13 cellular contexts compared by ENCODE assay signal in genomic region chr3:120369000-120369399, GRCh38. TPM values are rescaled to one million over a fixed set of nuclear protein-coding genes. Genes with fewer than 3 reads are reported as not detected.
DNase-seq lines count a peak whose midpoint lies in the region; ATAC-seq lines count a peak whose summit lies in the region.
"Had no signal": no experiment of that assay in that cellular context is flagged by ENCODE, and none has a peak within 500 bp of the region (broad histone marks: within the 10 kb centered on the region; RNA-seq: fewer than 3 reads in every experiment).

No MANE protein-coding gene starts in this region.

- no peaks in the 10 kb centered on the region for H3K36me3 Mint-ChIP-seq in activated T-cell treated with anti-CD3 and anti-CD28 coated beads, Interleukin-2, amount 50 U/mL, for 72 hours (ENCODE audit: insufficient read depth in 2 of 2)
- H3K36me3 Mint-ChIP-seq: type B pancreatic cell had no signal

- peaks cover 32% of the 10 kb centered on the region for H3K27me3 Mint-ChIP-seq in activated T-cell treated with anti-CD3 and anti-CD28 coated beads, Interleukin-2, amount 50 U/mL, for 72 hours (ENCODE audit: low read depth)

- H3K9me3 Mint-ChIP-seq in activated T-cell treated with anti-CD3 and anti-CD28 coated beads, Interleukin-2, amount 50 U/mL, for 72 hours: peaks cover 0 to 2% of the 10 kb centered on the region in 2 donors
- H3K9me3 Mint-ChIP-seq: type B pancreatic cell had no signal

- H3K27ac Mint-ChIP-seq in activated T-cell treated with anti-CD3 and anti-CD28 coated beads, Interleukin-2, amount 50 U/mL, for 72 hours: no peak overlapping the region
- H3K27ac Mint-ChIP-seq: type B pancreatic cell had no signal

- ATAC-seq in GM18517 (IDR thresholded peaks at IDR 0.05; ENCODE audit: unreplicated experiment) (peak; percentile 88), GM21526 (IDR thresholded peaks at IDR 0.05; ENCODE audit: low FRiP score, unreplicated experiment) (peak; percentile 66), HG03097 (IDR thresholded peaks at IDR 0.05; ENCODE audit: low FRiP score, unreplicated experiment) (peak; percentile 97), esophagus mucosa (no peak)
- no peak for ATAC-seq in activated T-cell treated with anti-CD3 and anti-CD28 coated beads, Interleukin-2, amount 50 U/mL, for 72 hours (replicated peaks in 1 of 2)
- ATAC-seq: left colon had no signal

- no peak overlapping the region for H3K4me3 Mint-ChIP-seq in activated T-cell treated with anti-CD3 and anti-CD28 coated beads, Interleukin-2, amount 50 U/mL, for 72 hours
- H3K4me3 Mint-ChIP-seq: type B pancreatic cell had no signal

- H3K4me1 Mint-ChIP-seq in activated T-cell treated with anti-CD3 and anti-CD28 coated beads, Interleukin-2, amount 50 U/mL, for 72 hours (ENCODE audit: low read depth): peaks cover 11% of the 10 kb centered on the region

- peak; percentile 87 for DNase-seq in glomerular visceral epithelial cell (ENCODE audit: extremely low spot score)
- no peak for DNase-seq in NCI-H128 (lab: John Stamatoyannopoulos, UW; ENCODE audit: unreplicated experiment)
- DNase-seq in activated T-cell treated with anti-CD3 and anti-CD28 coated beads, Interleukin-2, amount 50 U/mL, for 72 hours: no peak
- DNase-seq in mesenteric fat pad (ENCODE audit: low spot score): no peak
- DNase-seq: foreskin melanocyte, left colon, NCI-H526, spleen had no signal

RNA-seq across cellular contexts. Expression of gene LRRC58, which starts 19.8 kb away (rescaled TPM):
- total RNA-seq in esophagus mucosa (11.1 TPM), mesenteric fat pad (26.2 TPM)
- total RNA-seq in activated T-cell treated with anti-CD3 and anti-CD28 coated beads, Interleukin-2, amount 50 U/mL, for 72 hours: 10 to 100 TPM; 17.6 to 18.8 TPM

Comparison
In these comparisons a context has a peak if more than half of its experiments do, and no peak if none do; other contexts are left out.
1. ATAC-seq: peak in GM18517 (single experiment), GM21526 (single experiment) and HG03097 (single experiment); none in esophagus mucosa (single experiment) and activated T-cell treated with anti-CD3 and anti-CD28 coated beads, Interleukin-2, amount 50 U/mL, for 72 hours (0 of 2).